ENCODE assay signal across 11 cellular contexts in the genomic region with DNA sequence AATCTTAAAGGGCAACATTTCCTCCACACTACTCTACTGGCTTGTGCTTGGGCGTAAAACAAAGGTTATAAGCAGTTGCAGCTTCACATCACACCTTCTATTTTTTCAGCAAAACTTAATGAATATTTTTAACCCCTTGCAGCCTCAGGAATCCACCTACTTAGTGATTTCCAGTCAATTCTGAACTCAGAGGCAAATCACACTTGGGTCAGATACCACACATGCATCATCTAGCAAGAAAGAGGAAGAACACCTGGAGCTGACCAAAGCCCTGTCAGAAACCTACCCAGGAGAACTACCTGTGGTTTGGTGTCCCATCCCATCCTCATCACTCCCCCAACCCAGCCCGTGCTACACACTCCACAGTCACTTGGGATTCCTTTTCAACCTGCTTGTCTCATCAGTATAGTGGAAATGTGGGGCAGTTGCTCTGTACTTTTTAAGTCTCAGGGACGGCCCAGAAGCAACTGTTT. TPM values are rescaled to one million over a fixed set of nuclear protein-coding genes. Genes with fewer than 3 reads are reported as not detected.
DNase-seq lines count a peak whose midpoint lies in the region; ATAC-seq, FAIRE-seq and TF ChIP-seq lines count a peak whose summit lies in the region.
"Had no signal": no experiment of that assay in that cellular context is flagged by ENCODE, and none has a peak within 500 bp of the region (broad histone marks: within the 10 kb centered on the region; RNA-seq: fewer than 3 reads in every experiment).

No MANE protein-coding gene starts in this region.

- no peak overlapping the region for H3K4me3 Mint-ChIP-seq in activated T-helper 1 cell treated with anti-CD3 and anti-CD28 coated beads, Interleukin-12 subunit alpha, Interleukin-12 subunit beta, Interleukin-2, Interleukin-4 antibody, amounts not matched to agents 30 ng/mL and 10 ng/mL and 1 ng/mL, durations not matched to agents 14 hours and 24 hours and 36 hours
- H3K4me3 Mint-ChIP-seq in CD8-positive, alpha-beta T cell = no peak overlapping the region

- no peak overlapping the region for H3K4me3 ChIP-seq in CD8-positive, alpha-beta T cell (ENCODE audit: low read depth, low read length)

- peaks cover 10% of the 10 kb centered on the region for H3K4me1 ChIP-seq in CD8-positive, alpha-beta T cell (ENCODE audit: insufficient read depth, low read length)

- POLR2A ChIA-PET in CD8-positive, alpha-beta T cell (lab: Charles Lee) = no interaction called here

- FAIRE-seq in urothelium cell line (lab: Jason Lieb, UNC) = no peak

- H3K9me3 ChIP-seq in CD8-positive, alpha-beta T cell (ENCODE audit: low read length) = peaks cover 6% of the 10 kb centered on the region

- DNase-seq in activated T-helper 1 cell treated with anti-CD3 and anti-CD28 coated beads, Interleukin-12 subunit alpha, Interleukin-12 subunit beta, Interleukin-2, Interleukin-4 antibody, amounts not matched to agents 30 ng/mL and 10 ng/mL and 1 ng/mL, durations not matched to agents 14 hours and 24 hours and 36 hours (ENCODE audit: low spot score) = no peak
- no peak for DNase-seq in middle frontal gyrus (ENCODE audit: extremely low spot score, low spot score)
- no peak for DNase-seq in CD8-positive, alpha-beta T cell
- no peak for DNase-seq in urothelium cell line (ENCODE audit: low spot score)
- no peak for DNase-seq in GDM1 (lab: John Stamatoyannopoulos, UW)
- DNase-seq: midbrain, NCI-H2107, SK-N-SH had no signal

- peaks cover 25% of the 10 kb centered on the region for H3K9me3 Mint-ChIP-seq in activated T-helper 1 cell treated with anti-CD3 and anti-CD28 coated beads, Interleukin-12 subunit alpha, Interleukin-12 subunit beta, Interleukin-2, Interleukin-4 antibody, amounts not matched to agents 30 ng/mL and 10 ng/mL and 1 ng/mL, durations not matched to agents 14 hours and 24 hours and 36 hours
- peaks cover 16% of the 10 kb centered on the region for H3K9me3 Mint-ChIP-seq in CD8-positive, alpha-beta T cell

- intact Hi-C loops in activated T-helper 1 cell treated with anti-CD3 and anti-CD28 coated beads, Interleukin-12 subunit alpha, Interleukin-12 subunit beta, Interleukin-2, Interleukin-4 antibody, amounts not matched to agents 30 ng/mL and 10 ng/mL and 1 ng/mL, durations not matched to agents 14 hours and 24 hours and 36 hours (cut with micrococcal nuclease) = loop anchor here (1.0 kb wide), 2 partner anchors 26 to 69 kb away; partner anchors contain the start of genes KATNAL2 and PIAS2
- intact Hi-C loops in CD8-positive, alpha-beta T cell (cut with DNase I, micrococcal nuclease) = loop anchor here in 1 of 2 experiments (2.0 kb wide), 1 partner anchor 13 kb away; no protein-coding TSS in a partner anchor

- H3K27me3 ChIP-seq in CD8-positive, alpha-beta T cell (ENCODE audit: insufficient read depth, low read length) = no peaks in the 10 kb centered on the region

- TF ChIP-seq CTCF in CD8-positive, alpha-beta T cell (IDR thresholded peaks at IDR 0.05) = no peak

- peak overlapping the region; percentile 21 for H3K27ac Mint-ChIP-seq in activated T-helper 1 cell treated with anti-CD3 and anti-CD28 coated beads, Interleukin-12 subunit alpha, Interleukin-12 subunit beta, Interleukin-2, Interleukin-4 antibody, amounts not matched to agents 30 ng/mL and 10 ng/mL and 1 ng/mL, durations not matched to agents 14 hours and 24 hours and 36 hours
- H3K27ac Mint-ChIP-seq in CD8-positive, alpha-beta T cell = no peak overlapping the region

- ATAC-seq in GM18511 (IDR thresholded peaks at IDR 0.05; ENCODE audit: unreplicated experiment) = peak; percentile 92
- ATAC-seq in GM19467 (IDR thresholded peaks at IDR 0.05; ENCODE audit: unreplicated experiment) = peak; percentile 86
- ATAC-seq in HG03025 (IDR thresholded peaks at IDR 0.05; ENCODE audit: low FRiP score, unreplicated experiment) = peak; percentile 80
- ATAC-seq in CD8-positive, alpha-beta T cell = no peak

- H3K4me1 Mint-ChIP-seq in activated T-helper 1 cell treated with anti-CD3 and anti-CD28 coated beads, Interleukin-12 subunit alpha, Interleukin-12 subunit beta, Interleukin-2, Interleukin-4 antibody, amounts not matched to agents 30 ng/mL and 10 ng/mL and 1 ng/mL, durations not matched to agents 14 hours and 24 hours and 36 hours (ENCODE audit: low read depth) = peaks cover 35% of the 10 kb centered on the region
- H3K4me1 Mint-ChIP-seq in CD8-positive, alpha-beta T cell (ENCODE audit: low read depth) = peaks cover 47% of the 10 kb centered on the region

- H3K27me3 Mint-ChIP-seq in activated T-helper 1 cell treated with anti-CD3 and anti-CD28 coated beads, Interleukin-12 subunit alpha, Interleukin-12 subunit beta, Interleukin-2, Interleukin-4 antibody, amounts not matched to agents 30 ng/mL and 10 ng/mL and 1 ng/mL, durations not matched to agents 14 hours and 24 hours and 36 hours (ENCODE audit: insufficient read depth) = no peaks in the 10 kb centered on the region
- no peaks in the 10 kb centered on the region for H3K27me3 Mint-ChIP-seq in CD8-positive, alpha-beta T cell (ENCODE audit: low read depth)

- H3K36me3 Mint-ChIP-seq in activated T-helper 1 cell treated with anti-CD3 and anti-CD28 coated beads, Interleukin-12 subunit alpha, Interleukin-12 subunit beta, Interleukin-2, Interleukin-4 antibody, amounts not matched to agents 30 ng/mL and 10 ng/mL and 1 ng/mL, durations not matched to agents 14 hours and 24 hours and 36 hours (ENCODE audit: low read depth) = peaks cover 38% of the 10 kb centered on the region
- peaks cover 53% of the 10 kb centered on the region for H3K36me3 Mint-ChIP-seq in CD8-positive, alpha-beta T cell

- CTCF ChIA-PET in CD8-positive, alpha-beta T cell (lab: Charles Lee) = no interaction called here

- no peak overlapping the region for H3K27ac ChIP-seq in CD8-positive, alpha-beta T cell (ENCODE audit: low read depth, low read length)

- H3K36me3 ChIP-seq in CD8-positive, alpha-beta T cell (ENCODE audit: insufficient read depth, low read length) = peaks cover 6% of the 10 kb centered on the region

RNA-seq across cellular contexts. Expression of gene PIAS2, which starts 25.5 kb away (rescaled TPM):
- total RNA-seq in activated T-helper 1 cell treated with anti-CD3 and anti-CD28 coated beads, Interleukin-12 subunit alpha, Interleukin-12 subunit beta, Interleukin-2, Interleukin-4 antibody, amounts not matched to agents 30 ng/mL and 10 ng/mL and 1 ng/mL, durations not matched to agents 14 hours and 24 hours and 36 hours = 28.5 and 28.7 TPM in 2 replicates
- total RNA-seq in CD8-positive, alpha-beta T cell = 10 to 100 TPM; 38.4 to 40.2 TPM

RNA-seq across cellular contexts. Expression of gene KATNAL2, which starts 25.6 kb away (rescaled TPM):
- total RNA-seq in activated T-helper 1 cell treated with anti-CD3 and anti-CD28 coated beads, Interleukin-12 subunit alpha, Interleukin-12 subunit beta, Interleukin-2, Interleukin-4 antibody, amounts not matched to agents 30 ng/mL and 10 ng/mL and 1 ng/mL, durations not matched to agents 14 hours and 24 hours and 36 hours = 0.26 and 0.27 TPM in 2 replicates
- 1 to 10 TPM; 1.0 to 2.1 TPM for total RNA-seq in CD8-positive, alpha-beta T cell
